1 cellular context compared by ENCODE assay signal in genomic region chr2:201043050-201043449, GRCh38.
TF ChIP-seq lines count a peak whose summit lies in the region.
"Not testable (repeated sequence)": the region's sequence is repeated elsewhere in the genome, so short reads cannot be mapped to it uniquely, and the experiment has no call there.

No MANE protein-coding gene starts in this region.

TF ChIP-seq in HepG2, 621 proteins besides CTCF, POLR2A, EP300 and RAD21 (continued from another document):
- TF ChIP-seq SAP130 (CRISPR knock-in tag; IDR thresholded peaks at IDR 0.05; ENCODE audit: low read depth) (0 out of 2 replicates have a peak, but pooled peaks have one; percentile 22), HNF1A (CRISPR knock-in tag; IDR thresholded peaks at IDR 0.05; ENCODE audit: borderline replicate concordance) (peak; percentile 34; the same call in 1 of the 2 replicates)
- not testable (repeated sequence) for TF ChIP-seq HNF1A (IDR thresholded peaks at IDR 0.05; ENCODE audit: low read depth)
